ENCODE assay signal across 10 cellular contexts in the genomic region with DNA sequence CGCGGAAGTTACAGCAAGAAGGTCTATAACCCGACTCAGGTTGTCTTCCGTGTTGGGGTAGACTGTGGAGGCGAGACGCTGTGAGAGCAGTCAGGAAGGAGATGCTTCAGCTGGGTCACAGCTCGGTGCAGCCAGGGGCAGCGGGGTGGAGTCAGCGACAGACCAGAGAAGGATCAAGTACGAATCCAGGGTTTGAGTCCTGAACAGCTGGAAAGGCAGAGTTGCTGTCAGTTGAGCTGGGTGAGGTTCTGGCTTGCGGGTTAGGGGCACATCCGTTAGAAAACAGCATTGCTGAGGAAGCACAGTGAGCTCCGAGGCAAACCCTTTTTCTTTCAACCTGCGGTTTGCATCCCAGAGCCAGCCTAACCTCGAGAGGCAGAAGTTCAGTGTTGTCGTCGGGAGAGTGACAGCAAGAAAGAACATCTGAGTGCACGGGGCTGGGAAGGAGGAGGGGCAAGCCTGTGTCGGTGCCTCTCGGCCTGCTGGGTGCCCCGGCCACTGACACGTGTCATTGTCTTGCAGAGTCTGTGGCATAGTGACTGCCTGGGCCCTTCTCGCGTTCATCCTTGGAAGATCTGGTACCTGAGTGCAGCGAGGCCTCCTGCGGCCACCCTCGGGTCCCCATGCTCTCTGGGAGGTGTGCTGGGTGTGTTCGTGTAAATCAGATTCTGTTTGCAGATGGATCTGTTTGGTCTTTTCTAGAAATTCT.
A peak's percentile ranks its signal among the peaks of the same experiment; 100 is the strongest.
DNase-seq lines count a peak whose midpoint lies in the region; ATAC-seq, FAIRE-seq and TF ChIP-seq lines count a peak whose summit lies in the region.
"Had no signal": no experiment of that assay in that cellular context is flagged by ENCODE, and none has a peak within 500 bp of the region (broad histone marks: within the 10 kb centered on the region; RNA-seq: fewer than 3 reads in every experiment).

No MANE protein-coding gene starts in this region.

- peak overlapping the region; percentile 28 for H3K27ac ChIP-seq in effector memory CD4-positive, alpha-beta T cell (ENCODE audit: insufficient read depth, low read length, poor library complexity, severe bottlenecking)
- H3K27ac ChIP-seq: foreskin keratinocyte had no signal

- no peaks in the 10 kb centered on the region for H3K36me3 ChIP-seq in effector memory CD4-positive, alpha-beta T cell (ENCODE audit: control insufficient read depth, insufficient read depth, low read length)

- TF ChIP-seq POLR2A in H54 (IDR thresholded peaks at IDR 0.05; ENCODE audit: low read depth, low read length) = no peak

- H3K4me3 ChIP-seq in effector memory CD4-positive, alpha-beta T cell (ENCODE audit: insufficient read depth, low read depth, low read length, poor library complexity, severe bottlenecking) = peak overlapping the region; percentile 37

- peaks cover 4% of the 10 kb centered on the region for H3K4me1 ChIP-seq in effector memory CD4-positive, alpha-beta T cell (ENCODE audit: control insufficient read depth, insufficient read depth, low read length, poor library complexity, severe bottlenecking)
- H3K4me1 ChIP-seq: foreskin keratinocyte had no signal

- no peaks in the 10 kb centered on the region for H3K9me3 ChIP-seq in effector memory CD4-positive, alpha-beta T cell (ENCODE audit: control insufficient read depth, low read length)

- no peaks in the 10 kb centered on the region for H3K27me3 ChIP-seq in effector memory CD4-positive, alpha-beta T cell (replicated peaks; ENCODE audit: control insufficient read depth, insufficient read depth, low read length, poor library complexity, severe bottlenecking)

- no peak for FAIRE-seq in H54 (lab: Jason Lieb, UNC)
- FAIRE-seq: A204.1 had no signal

- no peak for ATAC-seq in GM21529 (IDR thresholded peaks at IDR 0.05; ENCODE audit: unreplicated experiment)
- ATAC-seq in GM18502 (IDR thresholded peaks at IDR 0.05; ENCODE audit: poor library complexity, unreplicated experiment) = no peak
- ATAC-seq: foreskin keratinocyte had no signal

- DNase-seq in NCI-H1417 (lab: John Stamatoyannopoulos, UW) = peak; percentile 35 to 71 (median 66)
- DNase-seq in NCI-H1417 treated with DMSO at 0.1 percent for 48 hours (lab: John Stamatoyannopoulos, UW) = no peak
- peak; percentile 81 for DNase-seq in SKM-1 treated with dmso at 0.1 percent for 144 hours (lab: John Stamatoyannopoulos, UW; ENCODE audit: unreplicated experiment)
- peak in 2 of 3 donors; percentile 5 to 13 for DNase-seq in effector memory CD4-positive, alpha-beta T cell
- DNase-seq in stimulated activated naive CD4-positive, alpha-beta T cell (lab: John Stamatoyannopoulos, UW) = peak in 5 of 6 experiments; percentile 28 to 70 (median 51)
- no peak for DNase-seq in H54 (ENCODE audit: insufficient read length, low spot score)
- DNase-seq: foreskin keratinocyte had no signal

Comparison
In these comparisons a context has a peak if more than half of its experiments do, and no peak if none do; other contexts are left out.
1. DNase-seq: peak in NCI-H1417 (3 of 3), SKM-1 treated with dmso at 0.1 percent for 144 hours (single experiment), effector memory CD4-positive, alpha-beta T cell (2 of 3) and stimulated activated naive CD4-positive, alpha-beta T cell (5 of 6); none in NCI-H1417 treated with DMSO at 0.1 percent for 48 hours (single experiment) and H54 (single experiment).